21 cellular contexts compared by ENCODE assay signal in the genomic region with DNA sequence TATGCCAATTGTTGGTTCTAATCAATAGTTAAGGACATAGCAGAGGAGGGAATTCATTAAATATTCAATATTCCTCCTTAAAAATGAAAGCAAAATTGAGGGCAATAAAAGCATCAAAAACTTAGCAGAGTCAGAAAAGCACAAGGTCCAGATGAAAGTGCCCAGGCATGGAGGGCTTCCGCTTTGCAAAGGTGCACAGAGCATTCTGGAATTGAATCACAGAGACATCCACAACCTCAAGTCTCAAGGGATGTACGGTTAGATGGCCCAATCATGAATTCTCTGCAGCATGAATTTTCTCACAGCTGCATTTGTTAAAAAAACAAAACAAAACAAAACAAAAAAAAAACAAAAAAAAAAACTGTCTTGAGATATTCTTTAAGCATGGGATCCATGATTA.
DNase-seq lines count a peak whose midpoint lies in the region; ATAC-seq, FAIRE-seq and TF ChIP-seq lines count a peak whose summit lies in the region.
"Had no signal": no experiment of that assay in that cellular context is flagged by ENCODE, and none has a peak within 500 bp of the region (broad histone marks: within the 10 kb centered on the region; RNA-seq: fewer than 3 reads in every experiment).

No MANE protein-coding gene starts in this region.

- no peak for TF ChIP-seq EP300 in GM12878 (IDR thresholded peaks at IDR 0.05; ENCODE audit: borderline replicate concordance in 1 of 2, control insufficient read depth in 1 of 2, low read depth in 2 of 2, low read length in 2 of 2)

- H3K27me3 Mint-ChIP-seq in activated CD8-positive, alpha-beta memory T cell treated with anti-CD3 and anti-CD28 coated beads, Interleukin-2, amount 10 ng/mL, durations not matched to agents 7 days and 5 days: no peaks in the 10 kb centered on the region

- ATAC-seq in GM18861 (IDR thresholded peaks at IDR 0.05; ENCODE audit: unreplicated experiment) (peak; percentile 64), HG02981 (IDR thresholded peaks at IDR 0.05; ENCODE audit: unreplicated experiment) (peak; percentile 48), GM12878 (peak; percentile 62; the same call in 2 of the 3 replicates), GM21723 (IDR thresholded peaks at IDR 0.05; ENCODE audit: unreplicated experiment) (no peak)
- no peak for ATAC-seq in activated CD8-positive, alpha-beta memory T cell treated with anti-CD3 and anti-CD28 coated beads, Interleukin-2, amount 10 ng/mL, durations not matched to agents 7 days and 5 days
- ATAC-seq: A549; CD8-positive, alpha-beta T cell; HepG2 had no signal

- H3K4me3 Mint-ChIP-seq in activated CD8-positive, alpha-beta memory T cell treated with anti-CD3 and anti-CD28 coated beads, Interleukin-2, amount 10 ng/mL, durations not matched to agents 7 days and 5 days: no peak overlapping the region
- H3K4me3 Mint-ChIP-seq: CD8-positive, alpha-beta T cell; H9; IgD-negative memory B cell had no signal

- H3K27ac ChIP-seq in BLaER1 (no peak overlapping the region), GM12878 (ENCODE audit: control insufficient read depth, insufficient read depth) (no peak overlapping the region), thyroid gland (no peak overlapping the region)
- H3K27ac ChIP-seq: 22Rv1, A549 had no signal

- DNase-seq in GM12878 (ENCODE audit: low read depth, low spot score): peak; percentile 19
- no peak for DNase-seq in thyroid gland
- DNase-seq in activated CD8-positive, alpha-beta memory T cell treated with anti-CD3 and anti-CD28 coated beads, Interleukin-2, amount 10 ng/mL, durations not matched to agents 7 days and 5 days: no peak
- DNase-seq: AML-193; Calu3; CD8-positive, alpha-beta T cell; DND-41; EL; H9; Karpas-422; KBM-7 had no signal

- no peak for TF ChIP-seq CTCF in GM12878 (IDR thresholded peaks at IDR 0.05 in 2 of 3, conservative IDR thresholded peaks at IDR 0.05 in 1 of 3; ENCODE audit: control insufficient read depth in 2 of 3, extremely low read depth in 1 of 3, insufficient read depth in 1 of 3, low read depth in 3 of 3, low read length in 3 of 3)
- TF ChIP-seq CTCF in thyroid gland (IDR thresholded peaks at IDR 0.05): no peak

- BruUV-seq in GM12878 (replicated peaks; lab: Mats Ljungman, UMichigan): no TSS peak

- H2AFZ ChIP-seq in GM12878 (ENCODE audit: control insufficient read depth, low read depth, low read length): no peak overlapping the region

- FAIRE-seq in GM12878 (lab: Jason Lieb, UNC): no peak
- FAIRE-seq: A549, GM12892, H1, HepG2 had no signal

- CTCF ChIA-PET in GM12878 (lab: Yijun Ruan, JAX): interaction anchor here (0.6 kb wide), 1 partner anchor 253 kb away, joined by 3 read pairs; no protein-coding TSS in a partner anchor
- CTCF ChIA-PET in activated CD8-positive, alpha-beta memory T cell treated with anti-CD3 and anti-CD28 coated beads, Interleukin-2, amount 10 ng/mL, durations not matched to agents 7 days and 5 days (lab: Charles Lee): no interaction called here

- H4K20me1 ChIP-seq in BLaER1 (no peaks in the 10 kb centered on the region), GM12878 (ENCODE audit: control insufficient read depth, insufficient read depth) (no peaks in the 10 kb centered on the region)

- 18% methylated on average over 2 of the region's 2 CpGs for WGBS in GM12878 (ENCODE audit: insufficient coverage, insufficient replicate concordance, low lambda C conversion rate, missing lambda C conversion rate)
- WGBS in thyroid gland, 2 donors: 92 to 93% methylated on average over 2 of the region's 2 CpGs

- TF ChIP-seq POLR2A in GM12878 (IDR thresholded peaks at IDR 0.05; ENCODE audit: low read depth, low read length): no peak
- no peak for TF ChIP-seq POLR2A in thyroid gland (IDR thresholded peaks at IDR 0.05)

- H3K36me3 Mint-ChIP-seq in activated CD8-positive, alpha-beta memory T cell treated with anti-CD3 and anti-CD28 coated beads, Interleukin-2, amount 10 ng/mL, durations not matched to agents 7 days and 5 days: no peaks in the 10 kb centered on the region
- H3K36me3 Mint-ChIP-seq: CD8-positive, alpha-beta T cell had no signal

- H3K4me2 ChIP-seq in BLaER1: peak overlapping the region; percentile 46
- H3K4me2 ChIP-seq in GM12878 (ENCODE audit: control insufficient read depth, insufficient read depth): no peak overlapping the region
- H3K4me2 ChIP-seq: A549 had no signal

- no peaks in the 10 kb centered on the region for H3K4me1 Mint-ChIP-seq in activated CD8-positive, alpha-beta memory T cell treated with anti-CD3 and anti-CD28 coated beads, Interleukin-2, amount 10 ng/mL, durations not matched to agents 7 days and 5 days
- H3K4me1 Mint-ChIP-seq: H9, IgD-negative memory B cell had no signal

- H3K36me3 ChIP-seq in BLaER1 (no peaks in the 10 kb centered on the region), GM12878 (ENCODE audit: control insufficient read depth in 2 of 2, insufficient read depth in 2 of 2, low read length in 1 of 2) (no peaks in the 10 kb centered on the region), thyroid gland (no peaks in the 10 kb centered on the region)

- SMC1A ChIA-PET in GM12878 (lab: Charles Lee; ENCODE audit: uncharacterized antibody, unreplicated experiment): no interaction called here

- H3K27me3 ChIP-seq in BLaER1 (no peaks in the 10 kb centered on the region), GM12878 (replicated peaks in 1 of 2; ENCODE audit: control insufficient read depth in 2 of 2, insufficient read depth in 2 of 2, low read length in 1 of 2) (no peaks in the 10 kb centered on the region), thyroid gland (no peaks in the 10 kb centered on the region)

- RAD21 ChIA-PET in GM12878 (lab: Charles Lee; ENCODE audit: unreplicated experiment): no interaction called here

- H3K4me1 ChIP-seq in BLaER1: peaks cover 26% of the 10 kb centered on the region
- no peaks in the 10 kb centered on the region for H3K4me1 ChIP-seq in GM12878 (ENCODE audit: control insufficient read depth, insufficient read depth, low read length)
- H3K4me1 ChIP-seq in thyroid gland: no peaks in the 10 kb centered on the region
- H3K4me1 ChIP-seq: A549 had no signal

- intact Hi-C loops in GM12878 (cut with micrococcal nuclease; ENCODE audit: unreplicated experiment) (no loop called here), thyroid gland (cut with DNase I) (no loop called here)

- H3K79me2 ChIP-seq in GM12878 (ENCODE audit: control insufficient read depth, insufficient read depth, low read length): no peaks in the 10 kb centered on the region

- POLR2A ChIA-PET in GM12878 (lab: Charles Lee): interaction anchor here (0.6 kb wide), 1 partner anchor 22 kb away, joined by 3 read pairs; no protein-coding TSS in a partner anchor

- in situ Hi-C loops in GM12878 (cut with MboI): no loop called here

- TF ChIP-seq RAD21 in GM12878 (IDR thresholded peaks at IDR 0.05; ENCODE audit: insufficient read depth, low read depth, low read length): no peak

- no peaks in the 10 kb centered on the region for H3K9me3 Mint-ChIP-seq in activated CD8-positive, alpha-beta memory T cell treated with anti-CD3 and anti-CD28 coated beads, Interleukin-2, amount 10 ng/mL, durations not matched to agents 7 days and 5 days (ENCODE audit: low read depth)
- H3K9me3 Mint-ChIP-seq: CD8-positive, alpha-beta T cell; H9 had no signal

- H3K9ac ChIP-seq in BLaER1 (no peak overlapping the region), GM12878 (ENCODE audit: control insufficient read depth, insufficient read depth, low read length) (no peak overlapping the region)

- H3K9me3 ChIP-seq in BLaER1 (0 out of 2 replicates have a peak, but pooled peaks cover 4% of the 10 kb centered on the region), GM12878 (replicated peaks; ENCODE audit: control insufficient read depth, insufficient read depth, low read length) (no peaks in the 10 kb centered on the region), thyroid gland (no peaks in the 10 kb centered on the region)
- H3K9me3 ChIP-seq: A549 had no signal

- H3K4me3 ChIP-seq in BLaER1 (no peak overlapping the region), GM12878 (no peak overlapping the region), thyroid gland (replicated peaks in 1 of 3) (no peak overlapping the region)
- H3K4me3 ChIP-seq: A549 had no signal

- H3K27ac Mint-ChIP-seq in activated CD8-positive, alpha-beta memory T cell treated with anti-CD3 and anti-CD28 coated beads, Interleukin-2, amount 10 ng/mL, durations not matched to agents 7 days and 5 days: no peak overlapping the region
- H3K27ac Mint-ChIP-seq: CD8-positive, alpha-beta T cell; H9; IgD-negative memory B cell had no signal

TF ChIP-seq in GM12878, 131 proteins besides CTCF, POLR2A, EP300 and RAD21:
- TF ChIP-seq KLF5 (IDR thresholded peaks at IDR 0.05; ENCODE audit: partially characterized antibody) (no peak), SMAD5 (IDR thresholded peaks at IDR 0.05; ENCODE audit: low read depth) (no peak), BACH1 (IDR thresholded peaks at IDR 0.05; ENCODE audit: borderline replicate concordance) (no peak), CHD2 (IDR thresholded peaks at IDR 0.05; ENCODE audit: borderline replicate concordance, low read depth, low read length) (no peak), MEF2B (IDR thresholded peaks at IDR 0.05; ENCODE audit: partially characterized antibody, poor library complexity, severe bottlenecking) (peak; percentile 44), CREM (IDR thresholded peaks at IDR 0.05; ENCODE audit: low read depth) (no peak), BRCA1 (IDR thresholded peaks at IDR 0.05; ENCODE audit: low read depth, low read length) (no peak)
- TF ChIP-seq, protein P1, sequence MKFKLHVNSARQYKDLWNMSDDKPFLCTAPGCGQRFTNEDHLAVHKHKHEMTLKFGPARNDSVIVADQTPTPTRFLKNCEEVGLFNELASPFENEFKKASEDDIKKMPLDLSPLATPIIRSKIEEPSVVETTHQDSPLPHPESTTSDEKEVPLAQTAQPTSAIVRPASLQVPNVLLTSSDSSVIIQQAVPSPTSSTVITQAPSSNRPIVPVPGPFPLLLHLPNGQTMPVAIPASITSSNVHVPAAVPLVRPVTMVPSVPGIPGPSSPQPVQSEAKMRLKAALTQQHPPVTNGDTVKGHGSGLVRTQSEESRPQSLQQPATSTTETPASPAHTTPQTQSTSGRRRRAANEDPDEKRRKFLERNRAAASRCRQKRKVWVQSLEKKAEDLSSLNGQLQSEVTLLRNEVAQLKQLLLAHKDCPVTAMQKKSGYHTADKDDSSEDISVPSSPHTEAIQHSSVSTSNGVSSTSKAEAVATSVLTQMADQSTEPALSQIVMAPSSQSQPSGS (IDR thresholded peaks at IDR 0.05; ENCODE audit: low read length): no peak

Comparison
In these comparisons a context has a peak if more than half of its experiments do, and no peak if none do; other contexts are left out.
1. ATAC-seq: peak in GM18861 (single experiment), HG02981 (single experiment) and GM12878 (single experiment); none in GM21723 (single experiment) and activated CD8-positive, alpha-beta memory T cell treated with anti-CD3 and anti-CD28 coated beads, Interleukin-2, amount 10 ng/mL, durations not matched to agents 7 days and 5 days (single experiment).